Comparison of ENCODE assay signal across 20 cellular contexts in genomic region chr15:75227663-75228280, GRCh38. TPM values are rescaled to one million over a fixed set of nuclear protein-coding genes. Genes with fewer than 3 reads are reported as not detected.
DNase-seq lines count a peak whose midpoint lies in the region; ATAC-seq, FAIRE-seq and TF ChIP-seq lines count a peak whose summit lies in the region.
"Had no signal": no experiment of that assay in that cellular context is flagged by ENCODE, and none has a peak within 500 bp of the region (broad histone marks: within the 10 kb centered on the region; RNA-seq: fewer than 3 reads in every experiment).

No MANE protein-coding gene starts in this region.

- FAIRE-seq in GM12891 (lab: Jason Lieb, UNC) = no peak
- FAIRE-seq: D721Med, H54 had no signal

- no peaks in the 10 kb centered on the region for H3K9me3 Mint-ChIP-seq in activated T-cell treated with anti-CD3 and anti-CD28 coated beads, Interleukin-2, amount 50 U/mL, for 4 hours
- peaks cover 3% of the 10 kb centered on the region for H3K9me3 Mint-ChIP-seq in glutamatergic neuron (ENCODE audit: unreplicated experiment)
- H3K9me3 Mint-ChIP-seq in CD4-positive, alpha-beta memory T cell = no peaks in the 10 kb centered on the region

- H3K9me3 ChIP-seq in psoas muscle = no peaks in the 10 kb centered on the region
- no peaks in the 10 kb centered on the region for H3K9me3 ChIP-seq in CD4-positive, alpha-beta memory T cell (ENCODE audit: control insufficient read depth in 1 of 2, low read length in 2 of 2)

- H3K27me3 Mint-ChIP-seq in activated T-cell treated with anti-CD3 and anti-CD28 coated beads, Interleukin-2, amount 50 U/mL, for 4 hours (ENCODE audit: low read depth) = peaks cover 12% of the 10 kb centered on the region
- peaks cover 19% of the 10 kb centered on the region for H3K27me3 Mint-ChIP-seq in glutamatergic neuron (ENCODE audit: unreplicated experiment)
- peaks cover 6 to 22% of the 10 kb centered on the region in 2 donors for H3K27me3 Mint-ChIP-seq in CD4-positive, alpha-beta memory T cell

- WGBS in psoas muscle, 3 donors = 83 to 95% (median 84%) methylated on average over 11 to 13 of the region's 13 CpGs

- CTCF ChIA-PET in CD4-positive, alpha-beta memory T cell (lab: Charles Lee; ENCODE audit: partially characterized antibody) = no interaction called here

- ATAC-seq in activated T-cell treated with anti-CD3 and anti-CD28 coated beads, Interleukin-2, amount 50 U/mL, for 4 hours = no peak
- ATAC-seq in psoas muscle = no peak

- POLR2A ChIA-PET in CD4-positive, alpha-beta memory T cell (lab: Charles Lee; ENCODE audit: partially characterized antibody) = no interaction called here

- no peaks in the 10 kb centered on the region for H3K36me3 ChIP-seq in psoas muscle (ENCODE audit: insufficient read depth in 1 of 2, low read depth in 1 of 2)
- H3K36me3 ChIP-seq in CD4-positive, alpha-beta memory T cell (ENCODE audit: insufficient read depth, low read length) = no peaks in the 10 kb centered on the region

- H3K27ac Mint-ChIP-seq in glutamatergic neuron (ENCODE audit: unreplicated experiment) = no peak overlapping the region
- H3K27ac Mint-ChIP-seq in CD4-positive, alpha-beta memory T cell = no peak overlapping the region

- no peak overlapping the region for H3K4me3 Mint-ChIP-seq in activated T-cell treated with anti-CD3 and anti-CD28 coated beads, Interleukin-2, amount 50 U/mL, for 4 hours
- H3K4me3 Mint-ChIP-seq in glutamatergic neuron (ENCODE audit: unreplicated experiment) = no peak overlapping the region
- H3K4me3 Mint-ChIP-seq in CD4-positive, alpha-beta memory T cell = no peak overlapping the region

- TF ChIP-seq POLR2A in GM12891 (IDR thresholded peaks at IDR 0.05; ENCODE audit: low read depth, low read length) = no peak

- H3K27me3 ChIP-seq in psoas muscle (ENCODE audit: insufficient read depth in 3 of 3, low read length in 2 of 3) = no peaks in the 10 kb centered on the region
- no peaks in the 10 kb centered on the region for H3K27me3 ChIP-seq in CD4-positive, alpha-beta memory T cell (ENCODE audit: insufficient read depth, low read length)

- TF ChIP-seq CTCF in glutamatergic neuron (IDR thresholded peaks at IDR 0.05; ENCODE audit: partially characterized antibody, unreplicated experiment) (no peak), psoas muscle (IDR thresholded peaks at IDR 0.05) (no peak)

- H3K4me1 Mint-ChIP-seq in activated T-cell treated with anti-CD3 and anti-CD28 coated beads, Interleukin-2, amount 50 U/mL, for 4 hours (ENCODE audit: low read depth) = no peaks in the 10 kb centered on the region
- no peaks in the 10 kb centered on the region for H3K4me1 Mint-ChIP-seq in glutamatergic neuron (ENCODE audit: low read depth, unreplicated experiment)
- H3K4me1 Mint-ChIP-seq in CD4-positive, alpha-beta memory T cell = no peaks in the 10 kb centered on the region

- H3K4me3 ChIP-seq in psoas muscle = no peak overlapping the region
- no peak overlapping the region for H3K4me3 ChIP-seq in CD4-positive, alpha-beta memory T cell (ENCODE audit: low read length in 2 of 2)

- H3K27ac ChIP-seq in psoas muscle = no peak overlapping the region
- H3K27ac ChIP-seq in CD4-positive, alpha-beta memory T cell (ENCODE audit: low read depth, low read length) = no peak overlapping the region
- H3K27ac ChIP-seq: 22Rv1, C4-2B had no signal

- peak; percentile 1 for DNase-seq in activated T-cell treated with anti-CD3 and anti-CD28 coated beads, Interleukin-2, amount 50 U/mL, for 4 hours
- DNase-seq in activated T-cell treated with anti-CD3 and anti-CD28 coated beads, Interleukin-2, amount 50 U/mL, for 48 hours = no peak
- DNase-seq in GM12891 (ENCODE audit: insufficient read length, low spot score) (peak; percentile 6), glutamatergic neuron (peak; percentile 9), psoas muscle (peak; percentile 3 to 15), HPDE6-E6E7 (ENCODE audit: extremely low spot score) (no peak)
- DNase-seq in CD4-positive, alpha-beta memory T cell = no peak
- DNase-seq in stimulated activated naive CD4-positive, alpha-beta T cell treated with Interleukin-2 at 50 U/mL for 16 hours (lab: John Stamatoyannopoulos, UW) = no peak
- DNase-seq: DMS53, GDM1, Kasumi-1, NCI-H1694, NCI-H2081, NCI-H2171, SHP77 had no signal

- no peaks in the 10 kb centered on the region for H3K4me1 ChIP-seq in psoas muscle
- H3K4me1 ChIP-seq in CD4-positive, alpha-beta memory T cell (ENCODE audit: insufficient read depth, low read length) = no peaks in the 10 kb centered on the region

- intact Hi-C loops in psoas muscle (cut with DNase I) = no loop called here
- intact Hi-C loops in CD4-positive, alpha-beta memory T cell (cut with micrococcal nuclease) = no loop called here

- no peaks in the 10 kb centered on the region for H3K36me3 Mint-ChIP-seq in activated T-cell treated with anti-CD3 and anti-CD28 coated beads, Interleukin-2, amount 50 U/mL, for 4 hours (ENCODE audit: insufficient read depth)
- no peaks in the 10 kb centered on the region for H3K36me3 Mint-ChIP-seq in glutamatergic neuron (ENCODE audit: unreplicated experiment)
- no peaks in the 10 kb centered on the region for H3K36me3 Mint-ChIP-seq in CD4-positive, alpha-beta memory T cell

TF ChIP-seq in GM12891, 5 proteins besides CTCF, POLR2A, EP300 and RAD21:
- TF ChIP-seq PAX5 (IDR thresholded peaks at IDR 0.05; ENCODE audit: insufficient read depth, low read length, severe bottlenecking) (no peak), POLR2AphosphoS5 (IDR thresholded peaks at IDR 0.05; ENCODE audit: low read depth, low read length) (no peak), TAF1 (IDR thresholded peaks at IDR 0.05; ENCODE audit: low read depth, low read length) (no peak), POU2F2 (IDR thresholded peaks at IDR 0.05; ENCODE audit: low read depth, low read length) (no peak), SPI1 (IDR thresholded peaks at IDR 0.05; ENCODE audit: low read depth, low read length) (no peak)

RNA-seq across cellular contexts. Expression of gene C15orf39, which starts 26.1 kb away (rescaled TPM):
- 10 to 100 TPM; 49.9 to 68.7 (median 62.0) TPM for total RNA-seq in activated T-cell treated with anti-CD3 and anti-CD28 coated beads, Interleukin-2, amount 50 U/mL, for 4 hours
- polyA plus RNA-seq in GM12891 (2012; ENCODE audit: low read depth, missing spikeins) = 41.0 TPM
- 9.0 TPM for total RNA-seq in glutamatergic neuron (ENCODE audit: unreplicated experiment)
- 1 to 10 TPM; 4.0 to 4.6 (median 4.2) TPM for total RNA-seq in psoas muscle
- polyA plus RNA-seq in psoas muscle = 1 to 10 TPM; 2.5 to 3.4 (median 2.6) TPM
- 10 to 100 TPM; 25.9 to 27.0 TPM for total RNA-seq in CD4-positive, alpha-beta memory T cell
- 1 to 10 TPM in 1 of 2 donors, under 1 TPM in 1; 0.36 to 4.6 TPM for polyA plus RNA-seq in CD4-positive, alpha-beta memory T cell

RNA-seq across cellular contexts. Expression of gene GOLGA6C, which starts 30.4 kb away (rescaled TPM):
- total RNA-seq in activated T-cell treated with anti-CD3 and anti-CD28 coated beads, Interleukin-2, amount 50 U/mL, for 4 hours = not detected
- not detected for polyA plus RNA-seq in GM12891 (2012; ENCODE audit: low read depth, missing spikeins)
- total RNA-seq in glutamatergic neuron (ENCODE audit: unreplicated experiment) (not detected), psoas muscle (not detected)
- polyA plus RNA-seq in psoas muscle = under 1 TPM in 1 of 3 donors, not detected in 2; 0.05 TPM
- not detected for total RNA-seq in CD4-positive, alpha-beta memory T cell
- polyA plus RNA-seq in CD4-positive, alpha-beta memory T cell = not detected
- total RNA-seq: MCF 10A had no signal

RNA-seq across cellular contexts. Expression of gene GOLGA6D, which starts 54.9 kb away (rescaled TPM):
- not detected for total RNA-seq in activated T-cell treated with anti-CD3 and anti-CD28 coated beads, Interleukin-2, amount 50 U/mL, for 4 hours
- polyA plus RNA-seq in GM12891 (2012; ENCODE audit: low read depth, missing spikeins) = 0.05 TPM
- total RNA-seq in glutamatergic neuron (ENCODE audit: unreplicated experiment) (not detected), psoas muscle (not detected)
- polyA plus RNA-seq in psoas muscle = under 1 TPM in 2 of 3 donors, not detected in 1; 0.01 to 0.10 TPM
- not detected for total RNA-seq in CD4-positive, alpha-beta memory T cell
- polyA plus RNA-seq in CD4-positive, alpha-beta memory T cell = not detected
- total RNA-seq: MCF 10A had no signal

Comparison
In these comparisons a context has a peak if more than half of its experiments do, and no peak if none do; other contexts are left out.
1. DNase-seq: peak in activated T-cell treated with anti-CD3 and anti-CD28 coated beads, Interleukin-2, amount 50 U/mL, for 4 hours (single experiment), GM12891 (single experiment), glutamatergic neuron (single experiment) and psoas muscle (2 of 2); none in activated T-cell treated with anti-CD3 and anti-CD28 coated beads, Interleukin-2, amount 50 U/mL, for 48 hours (0 of 2), CD4-positive, alpha-beta memory T cell (0 of 5), HPDE6-E6E7 (single experiment) and stimulated activated naive CD4-positive, alpha-beta T cell treated with Interleukin-2 at 50 U/mL for 16 hours (single experiment).